Comparison of ENCODE assay signal across 35 cellular contexts in the genomic region with DNA sequence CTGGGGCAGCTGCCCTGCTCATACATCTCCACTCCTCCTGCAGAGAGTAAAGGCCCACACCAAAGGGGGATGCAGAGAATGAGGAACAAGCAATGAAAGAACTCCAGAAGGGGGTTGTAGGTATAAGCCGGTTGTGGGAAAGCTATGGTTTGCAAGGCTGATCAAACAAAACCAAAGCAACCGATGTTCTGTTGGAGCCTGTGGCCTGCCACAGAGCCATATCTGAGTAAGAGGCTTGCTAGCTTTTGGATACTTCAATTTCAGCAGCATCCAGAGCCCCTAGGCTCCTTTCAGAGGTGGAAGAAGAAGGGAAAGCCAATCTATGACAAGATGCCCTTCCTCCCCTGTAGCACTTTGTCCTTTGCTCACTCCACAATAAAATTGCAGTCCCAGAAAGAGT.
DNase-seq lines count a peak whose midpoint lies in the region; FAIRE-seq and TF ChIP-seq lines count a peak whose summit lies in the region.
"Had no signal": no experiment of that assay in that cellular context is flagged by ENCODE, and none has a peak within 500 bp of the region (broad histone marks: within the 10 kb centered on the region; RNA-seq: fewer than 3 reads in every experiment).

No MANE protein-coding gene starts in this region.

- no peaks in the 10 kb centered on the region for H3K27me3 ChIP-seq in BLaER1
- no peaks in the 10 kb centered on the region for H3K27me3 ChIP-seq in BLaER1 treated with 17β-estradiol and CSF1 and Interleukin-3, amounts not matched to agents 10 nM and 100 nM
- peaks cover 0 to 8% (median 0%) of the 10 kb centered on the region in 4 donors for H3K27me3 ChIP-seq in esophagus muscularis mucosa
- H3K27me3 ChIP-seq: BE2C had no signal

- H3K4me2 ChIP-seq in BLaER1 = peak overlapping the region; percentile 40
- peak overlapping the region in 8 of 11 experiments; percentile 2 to 47 (median 32); a peak in 13 of 22 replicates for H3K4me2 ChIP-seq in BLaER1 treated with 17β-estradiol and CSF1 and Interleukin-3, amounts not matched to agents 10 nM and 100 nM
- H3K4me2 ChIP-seq: A549 had no signal

- H3K4me3 ChIP-seq in BLaER1 (no peak overlapping the region), esophagus muscularis mucosa (no peak overlapping the region)
- no peak overlapping the region for H3K4me3 ChIP-seq in BLaER1 treated with 17β-estradiol and CSF1 and Interleukin-3, amounts not matched to agents 10 nM and 100 nM
- H3K4me3 ChIP-seq: A549 had no signal

- intact Hi-C loops in esophagus muscularis mucosa (cut with DNase I) = no loop called here

- TF ChIP-seq POLR2A in esophagus muscularis mucosa (IDR thresholded peaks at IDR 0.05; ENCODE audit: low read depth) (no peak), GM12891 (IDR thresholded peaks at IDR 0.05; ENCODE audit: low read depth, low read length) (no peak)

- H4K20me1 ChIP-seq in BLaER1 = no peaks in the 10 kb centered on the region
- no peaks in the 10 kb centered on the region for H4K20me1 ChIP-seq in BLaER1 treated with 17β-estradiol and CSF1 and Interleukin-3, amounts not matched to agents 10 nM and 100 nM

- no peak overlapping the region for H3K27ac ChIP-seq in BLaER1
- H3K27ac ChIP-seq in BLaER1 treated with 17β-estradiol and CSF1 and Interleukin-3, amounts not matched to agents 10 nM and 100 nM = no peak overlapping the region
- H3K27ac ChIP-seq in esophagus muscularis mucosa (replicated peaks in 1 of 4) = no peak overlapping the region
- H3K27ac ChIP-seq: 22Rv1, A549, C4-2B had no signal

- DNase-seq in esophagus muscularis mucosa (ENCODE audit: extremely low spot score) = peak; percentile 55
- DNase-seq in osteocyte (ENCODE audit: extremely low spot score, unreplicated experiment) = peak; percentile 67
- no peak for DNase-seq in KBM-7
- DNase-seq in NCI-H2196 (lab: John Stamatoyannopoulos, UW; ENCODE audit: unreplicated experiment) = no peak
- DNase-seq in activated CD8-positive, alpha-beta memory T cell treated with anti-CD3 and anti-CD28 coated beads, Interleukin-2, amount 50 U/mL, for 4 hours = no peak
- no peak for DNase-seq in GM12891 (ENCODE audit: insufficient read length, low spot score)
- DNase-seq: 8988T; ACHN; AML-193; BE2C; C1 segment of cervical spinal cord; Caco-2; Calu3; CD4-positive, alpha-beta memory T cell; CD4-positive, alpha-beta T cell; CD4-positive, CD25-positive, alpha-beta regulatory T cell; CD8-positive, alpha-beta memory T cell; CD8-positive, alpha-beta T cell; COR-L47; DMS 273 treated with DMSO at 0.1 percent for 48 hours; DMS153; DMS53; DMS79; DMS79 treated with DMSO at 0.1 percent for 48 hours; DND-41; EL had no signal

- no peak for TF ChIP-seq EP300 in esophagus muscularis mucosa (IDR thresholded peaks at IDR 0.05)

- no peak for FAIRE-seq in GM12891 (lab: Jason Lieb, UNC)
- FAIRE-seq: A204.1, A549, D721Med had no signal

- H3K4me1 Mint-ChIP-seq in osteocyte (ENCODE audit: unreplicated experiment) = no peaks in the 10 kb centered on the region
- H3K4me1 Mint-ChIP-seq: B cell; CD14-positive monocyte; CD4-positive, alpha-beta memory T cell; CD4-positive, CD25-positive, alpha-beta regulatory T cell; CD8-positive, alpha-beta memory T cell had no signal

- no peaks in the 10 kb centered on the region for H3K36me3 Mint-ChIP-seq in osteocyte (ENCODE audit: unreplicated experiment)
- H3K36me3 Mint-ChIP-seq: CD14-positive monocyte; CD4-positive, alpha-beta memory T cell; CD4-positive, CD25-positive, alpha-beta regulatory T cell; CD8-positive, alpha-beta memory T cell; CD8-positive, alpha-beta T cell had no signal

- peaks cover 24% of the 10 kb centered on the region for H3K27me3 Mint-ChIP-seq in osteocyte (ENCODE audit: unreplicated experiment)

- peaks cover 19% of the 10 kb centered on the region for H3K4me1 ChIP-seq in BLaER1
- peaks cover 0 to 18% (median 10%) of the 10 kb centered on the region in 10 experiments; a peak in 10 of 20 replicates for H3K4me1 ChIP-seq in BLaER1 treated with 17β-estradiol and CSF1 and Interleukin-3, amounts not matched to agents 10 nM and 100 nM
- no peaks in the 10 kb centered on the region for H3K4me1 ChIP-seq in esophagus muscularis mucosa
- H3K4me1 ChIP-seq: A549, BE2C, Caco-2 had no signal

- in situ Hi-C loops in KBM-7 (cut with MboI; ENCODE audit: low pct_unique_long_range_greater_than_20kb, low sequenced_read_pairs) = no loop called here

- no peak overlapping the region for H3K9ac ChIP-seq in BLaER1
- H3K9ac ChIP-seq in BLaER1 treated with 17β-estradiol and CSF1 and Interleukin-3, amounts not matched to agents 10 nM and 100 nM = no peak overlapping the region

- no peaks in the 10 kb centered on the region for H3K9me3 Mint-ChIP-seq in osteocyte (ENCODE audit: unreplicated experiment)

- H3K9me3 ChIP-seq in BLaER1 (no peaks in the 10 kb centered on the region), esophagus muscularis mucosa (peaks cover 0 to 4% (median 0%) of the 10 kb centered on the region in 4 donors)
- peaks cover 0 to 6% (median 0%) of the 10 kb centered on the region in 11 experiments; a peak in 2 of 22 replicates for H3K9me3 ChIP-seq in BLaER1 treated with 17β-estradiol and CSF1 and Interleukin-3, amounts not matched to agents 10 nM and 100 nM (replicated peaks in 1 of 11)
- H3K9me3 ChIP-seq: A549, BE2C, Caco-2 had no signal

- no peak for TF ChIP-seq CTCF in esophagus muscularis mucosa (IDR thresholded peaks at IDR 0.05)
- TF ChIP-seq CTCF in osteocyte (IDR thresholded peaks at IDR 0.05) = no peak

- H3K27ac Mint-ChIP-seq in osteocyte (ENCODE audit: unreplicated experiment) = no peak overlapping the region
- H3K27ac Mint-ChIP-seq: B cell; CD14-positive monocyte; CD4-positive, alpha-beta memory T cell; CD4-positive, alpha-beta T cell; CD8-positive, alpha-beta memory T cell; CD8-positive, alpha-beta T cell had no signal

- H3K4me3 Mint-ChIP-seq in osteocyte (ENCODE audit: unreplicated experiment) = no peak overlapping the region
- H3K4me3 Mint-ChIP-seq: B cell; CD14-positive monocyte; CD4-positive, alpha-beta memory T cell; CD4-positive, alpha-beta T cell; CD4-positive, CD25-positive, alpha-beta regulatory T cell; CD8-positive, alpha-beta memory T cell; CD8-positive, alpha-beta T cell had no signal

- 89% methylated on average over 2 of the region's 2 CpGs for WGBS in esophagus muscularis mucosa

- no peaks in the 10 kb centered on the region for H3K36me3 ChIP-seq in BLaER1
- no peaks in the 10 kb centered on the region for H3K36me3 ChIP-seq in BLaER1 treated with 17β-estradiol and CSF1 and Interleukin-3, amounts not matched to agents 10 nM and 100 nM
- no peaks in the 10 kb centered on the region for H3K36me3 ChIP-seq in esophagus muscularis mucosa
- H3K36me3 ChIP-seq: BE2C had no signal

TF ChIP-seq in GM12891, 5 proteins besides CTCF, POLR2A, EP300 and RAD21:
- TF ChIP-seq TAF1 (IDR thresholded peaks at IDR 0.05; ENCODE audit: low read depth, low read length) (no peak), POU2F2 (IDR thresholded peaks at IDR 0.05; ENCODE audit: low read depth, low read length) (no peak), SPI1 (IDR thresholded peaks at IDR 0.05; ENCODE audit: low read depth, low read length) (no peak), POLR2AphosphoS5 (IDR thresholded peaks at IDR 0.05; ENCODE audit: low read depth, low read length) (no peak), PAX5 (IDR thresholded peaks at IDR 0.05; ENCODE audit: insufficient read depth, low read length, severe bottlenecking) (no peak)

Comparison
In these comparisons a context has a peak if more than half of its experiments do, and no peak if none do; other contexts are left out.
1. DNase-seq: peak in esophagus muscularis mucosa (single experiment) and osteocyte (single experiment); none in KBM-7 (single experiment), NCI-H2196 (single experiment), activated CD8-positive, alpha-beta memory T cell treated with anti-CD3 and anti-CD28 coated beads, Interleukin-2, amount 50 U/mL, for 4 hours (single experiment) and GM12891 (single experiment).